In genomic region chr7:51613911-51614344, GRCh38 we compare ENCODE assay signal across 22 cellular contexts.
DNase-seq lines count a peak whose midpoint lies in the region; ATAC-seq, FAIRE-seq and TF ChIP-seq lines count a peak whose summit lies in the region.
"Had no signal": no experiment of that assay in that cellular context is flagged by ENCODE, and none has a peak within 500 bp of the region (broad histone marks: within the 10 kb centered on the region; RNA-seq: fewer than 3 reads in every experiment).

No MANE protein-coding gene starts in this region.

- ATAC-seq in left lung: peak; percentile 68
- ATAC-seq in GM18511 (IDR thresholded peaks at IDR 0.05; ENCODE audit: unreplicated experiment): no peak
- ATAC-seq: activated T-cell treated with anti-CD3 and anti-CD28 coated beads, Interleukin-2, amount 50 U/mL, for 72 hours; CD8-positive, alpha-beta T cell; K562; natural killer cell treated with Interleukin-12 subunit alpha and Interleukin-12 subunit beta and Interleukin-15 and Interleukin-18, amount 100 ng/mL, for 72 hours had no signal

- TF ChIP-seq POLR2A in esophagus squamous epithelium (IDR thresholded peaks at IDR 0.05) (no peak), H54 (IDR thresholded peaks at IDR 0.05; ENCODE audit: low read depth, low read length) (no peak)

- H3K4me1 ChIP-seq in esophagus squamous epithelium: peaks cover 0 to 8% (median 3%) of the 10 kb centered on the region in 3 donors
- no peaks in the 10 kb centered on the region for H3K4me1 ChIP-seq in left lung
- H3K4me1 ChIP-seq in urinary bladder (ENCODE audit: insufficient read depth): peaks cover 2% of the 10 kb centered on the region

- H3K9me3 ChIP-seq in esophagus squamous epithelium (no peaks in the 10 kb centered on the region), left lung (no peaks in the 10 kb centered on the region)

- H3K27ac ChIP-seq in esophagus squamous epithelium: peak overlapping the region in 3 of 4 donors; percentile 53 to 81 (median 67)
- H3K27ac ChIP-seq in left lung: no peak overlapping the region
- H3K27ac ChIP-seq in urinary bladder (ENCODE audit: low read depth): peak overlapping the region; percentile 34
- H3K27ac ChIP-seq: epithelial cell of prostate had no signal

- no peaks in the 10 kb centered on the region for H3K27me3 ChIP-seq in esophagus squamous epithelium
- H3K27me3 ChIP-seq in left lung: no peaks in the 10 kb centered on the region

- no peak for FAIRE-seq in H54 (lab: Jason Lieb, UNC)
- FAIRE-seq: K562, keratinocyte had no signal

- intact Hi-C loops in esophagus squamous epithelium (cut with DNase I): no loop called here
- intact Hi-C loops in left lung (cut with DNase I): no loop called here

- WGBS in esophagus squamous epithelium, 2 donors: 23 to 34% methylated on average over 2 to 4 of the region's 5 CpGs
- WGBS in urinary bladder: 28% methylated on average over 5 of the region's 5 CpGs

- H3K4me3 ChIP-seq in esophagus squamous epithelium (peak overlapping the region in 1 of 4 donors; percentile 24), left lung (no peak overlapping the region), urinary bladder (ENCODE audit: low read depth, low read length) (no peak overlapping the region)
- H3K4me3 ChIP-seq: K562 had no signal

- H3K36me3 ChIP-seq in esophagus squamous epithelium (no peaks in the 10 kb centered on the region), left lung (no peaks in the 10 kb centered on the region), urinary bladder (ENCODE audit: insufficient read depth) (no peaks in the 10 kb centered on the region)

- DNase-seq in RKO (ENCODE audit: low spot score): peak; percentile 18
- no peak for DNase-seq in esophagus squamous epithelium (lab: John Stamatoyannopoulos, UW)
- DNase-seq in left lung: no peak
- DNase-seq in H54 (ENCODE audit: insufficient read length, low spot score): no peak
- no peak for DNase-seq in NCI-H1436 (lab: John Stamatoyannopoulos, UW)
- DNase-seq: activated CD4-positive, alpha-beta T cell treated with anti-CD3 and anti-CD28 coated beads for 48 hours; activated naive CD4-positive, alpha-beta T cell treated with anti-CD3 and anti-CD28 coated beads for 36 hours; activated T-cell treated with anti-CD3 and anti-CD28 coated beads, Interleukin-2, amount 50 U/mL, for 72 hours; CD8-positive, alpha-beta T cell; DMS153; foreskin fibroblast; GF-D8; HCEC 1CT; NCI-H187; NCI-H748 treated with DMSO at 0.1 percent for 48 hours; stimulated activated CD4-positive, alpha-beta T cell treated with anti-CD3 and anti-CD28 coated beads, Interleukin-1b, Interleukin-23, amount 100 ng/mL, for 48 hours had no signal

- TF ChIP-seq CTCF in esophagus squamous epithelium (IDR thresholded peaks at IDR 0.05): no peak
- TF ChIP-seq CTCF in left lung (IDR thresholded peaks at IDR 0.05): no peak

Comparison
In these comparisons a context has a peak if more than half of its experiments do, and no peak if none do; other contexts are left out.
1. H3K27ac ChIP-seq: peak in esophagus squamous epithelium (3 of 4) and urinary bladder (single experiment); none in left lung (0 of 2).